ENCODE assay signal across 8 cellular contexts in the genomic region with DNA sequence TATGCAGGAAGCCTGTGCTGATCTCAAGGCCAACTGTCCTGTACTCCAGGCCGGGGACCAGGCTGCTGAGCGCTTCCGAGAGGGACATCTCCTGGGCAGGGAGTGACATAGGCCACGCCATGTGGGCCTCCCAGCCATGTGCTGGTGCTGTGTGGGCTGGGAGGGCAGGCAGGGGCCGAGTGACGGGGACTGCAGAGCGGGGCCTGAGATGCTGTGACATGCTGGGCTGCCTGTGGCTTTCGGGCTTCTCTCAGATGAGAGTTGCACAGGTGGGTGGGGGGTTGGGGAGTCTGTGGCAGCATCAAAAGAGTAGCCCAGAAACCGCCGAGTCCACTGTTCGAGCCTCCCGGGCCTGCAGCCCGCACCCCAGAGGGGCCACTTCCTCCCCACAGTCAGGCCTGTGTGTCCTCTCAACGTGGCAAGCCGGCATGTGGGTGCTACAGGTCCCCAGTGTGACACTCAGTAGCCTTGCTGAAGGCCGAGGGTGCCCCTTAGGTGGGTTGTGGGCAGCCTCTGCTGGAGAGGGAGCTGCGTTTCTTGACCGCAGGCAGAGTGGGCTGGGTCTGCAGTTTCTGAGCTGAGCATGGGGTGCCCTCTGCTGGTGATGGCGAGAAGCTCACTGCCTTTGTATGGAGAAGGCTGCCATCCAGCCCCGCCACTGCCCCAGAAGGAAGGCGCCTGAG.
A peak's percentile ranks its signal among the peaks of the same experiment; 100 is the strongest.
DNase-seq lines count a peak whose midpoint lies in the region; ATAC-seq, FAIRE-seq and TF ChIP-seq lines count a peak whose summit lies in the region.

No MANE protein-coding gene starts in this region.

- TF ChIP-seq CTCF in AG04449 (IDR thresholded peaks at IDR 0.05; ENCODE audit: insufficient read depth, low read length, missing control alignments) (peak; percentile 96), coronary artery (IDR thresholded peaks at IDR 0.05) (peak; percentile 95), lower leg skin (IDR thresholded peaks at IDR 0.05) (peak in 1 of 3 donors; percentile 88)

- CTCF ChIA-PET in AG04449 (lab: Yijun Ruan, JAX), result interaction anchor here (0.6 to 34.4 kb wide), 37 partner anchors 8 to 325 kb away, joined by 3 to 953 read pairs (median 5); a partner anchor contains a TSS
- CTCF ChIA-PET in activated CD4-positive, alpha-beta T cell treated with anti-CD3 and anti-CD28 coated beads, Interleukin-2, amount 10 ng/mL, durations not matched to agents 7 days and 5 days (lab: Charles Lee), result interaction anchor here (0.6 to 4.6 kb wide), 27 partner anchors 9 to 272 kb away, joined by 3 to 67 read pairs (median 4); a partner anchor contains a TSS

- ATAC-seq in GM21825 (IDR thresholded peaks at IDR 0.05; ENCODE audit: unreplicated experiment), result no peak

- FAIRE-seq in GM19239 (lab: Jason Lieb, UNC), result peak; percentile 66

- POLR2A ChIA-PET in AG04449 (lab: Yijun Ruan, JAX), result interaction anchor here (1.3 kb wide), 1 partner anchor 102 kb away, joined by 6 read pairs; a partner anchor contains a TSS
- POLR2A ChIA-PET in activated CD4-positive, alpha-beta T cell treated with anti-CD3 and anti-CD28 coated beads, Interleukin-2, amount 10 ng/mL, durations not matched to agents 7 days and 5 days (lab: Charles Lee), result interaction anchor here (0.6 kb wide), 1 partner anchor 38 kb away, joined by 3 read pairs; no protein-coding TSS in a partner anchor

- no peak overlapping the region for H3K4me3 ChIP-seq in AG04449 (ENCODE audit: low read depth, low read length)
- H3K4me3 ChIP-seq in coronary artery, result peak overlapping the region; percentile 40
- no peak overlapping the region for H3K4me3 ChIP-seq in lower leg skin (ENCODE audit: low read depth, poor library complexity, severe bottlenecking)

- peak overlapping the region; percentile 81 to 92 for H3K27ac ChIP-seq in coronary artery

- no peak for TF ChIP-seq POLR2A in lower leg skin (IDR thresholded peaks at IDR 0.05)

- no peak overlapping the region for H3K4me3 Mint-ChIP-seq in activated CD4-positive, alpha-beta T cell treated with anti-CD3 and anti-CD28 coated beads, Interleukin-2, amount 10 ng/mL, durations not matched to agents 7 days and 5 days

- intact Hi-C loops in lower leg skin (cut with DNase I; ENCODE audit: low total_unique reads), result loop anchor here (2.0 kb wide), 1 partner anchor 103 kb away; no protein-coding TSS in a partner anchor

- peaks cover 11% of the 10 kb centered on the region for H3K4me1 Mint-ChIP-seq in activated CD4-positive, alpha-beta T cell treated with anti-CD3 and anti-CD28 coated beads, Interleukin-2, amount 10 ng/mL, durations not matched to agents 7 days and 5 days

- 52 to 56% methylated on average over 16 to 19 of the region's 21 CpGs for WGBS in lower leg skin, 2 donors

- no peaks in the 10 kb centered on the region for H3K36me3 Mint-ChIP-seq in activated CD4-positive, alpha-beta T cell treated with anti-CD3 and anti-CD28 coated beads, Interleukin-2, amount 10 ng/mL, durations not matched to agents 7 days and 5 days (ENCODE audit: low read depth)

- no peaks in the 10 kb centered on the region for H3K9me3 Mint-ChIP-seq in activated CD4-positive, alpha-beta T cell treated with anti-CD3 and anti-CD28 coated beads, Interleukin-2, amount 10 ng/mL, durations not matched to agents 7 days and 5 days

- no peaks in the 10 kb centered on the region for H3K27me3 Mint-ChIP-seq in activated CD4-positive, alpha-beta T cell treated with anti-CD3 and anti-CD28 coated beads, Interleukin-2, amount 10 ng/mL, durations not matched to agents 7 days and 5 days

- no peak for DNase-seq in AG04449 (ENCODE audit: low read depth, low spot score)
- DNase-seq in GM19239 (ENCODE audit: insufficient read length, low spot score), result peak; percentile 89
- DNase-seq in NCI-H446 treated with DMSO at 0.1 percent for 48 hours (lab: John Stamatoyannopoulos, UW), result peak; percentile 50
- peak; percentile 81 for DNase-seq in activated CD4-positive, alpha-beta T cell treated with anti-CD3 and anti-CD28 coated beads, Interleukin-2, amount 10 ng/mL, durations not matched to agents 7 days and 5 days
- DNase-seq in coronary artery (ENCODE audit: low spot score), result peak; percentile 93
- DNase-seq in lower leg skin (ENCODE audit: low spot score in 2 of 2), result peak; percentile 83 to 96
- DNase-seq in stimulated activated CD4-positive, alpha-beta T cell treated with anti-CD3 and anti-CD28 coated beads, Interleukin-4, amount 100 ng/mL, for 24 hours, result peak; percentile 85

- H3K27ac Mint-ChIP-seq in activated CD4-positive, alpha-beta T cell treated with anti-CD3 and anti-CD28 coated beads, Interleukin-2, amount 10 ng/mL, durations not matched to agents 7 days and 5 days, result peak overlapping the region; percentile 36
